ENCODE assay signal across 22 cellular contexts in genomic region chr1:32896451-32896850, GRCh38. TPM values are rescaled to one million over a fixed set of nuclear protein-coding genes. Genes with fewer than 3 reads are reported as not detected.
DNase-seq lines count a peak whose midpoint lies in the region; ATAC-seq, FAIRE-seq and TF ChIP-seq lines count a peak whose summit lies in the region.
"Had no signal": no experiment of that assay in that cellular context is flagged by ENCODE, and none has a peak within 500 bp of the region (broad histone marks: within the 10 kb centered on the region; RNA-seq: fewer than 3 reads in every experiment).

No MANE protein-coding gene starts in this region.

- H3K4me3 Mint-ChIP-seq in nephron, result peak overlapping the region in 1 of 3 experiments; percentile 32
- H3K4me3 Mint-ChIP-seq in CD8-positive, alpha-beta memory T cell, result no peak overlapping the region
- no peak overlapping the region for H3K4me3 Mint-ChIP-seq in glutamatergic neuron (ENCODE audit: unreplicated experiment)

- peaks cover 14% of the 10 kb centered on the region for H3K4me1 Mint-ChIP-seq in nephron
- peaks cover 11 to 18% (median 14%) of the 10 kb centered on the region in 3 donors for H3K4me1 Mint-ChIP-seq in CD8-positive, alpha-beta memory T cell
- peaks cover 8% of the 10 kb centered on the region for H3K4me1 Mint-ChIP-seq in glutamatergic neuron (ENCODE audit: low read depth, unreplicated experiment)

- CTCF ChIA-PET in CD8-positive, alpha-beta memory T cell (lab: Charles Lee), result interaction anchor here (0.9 kb wide), 1 partner anchor 21 kb away, joined by 3 read pairs; no protein-coding TSS in a partner anchor

- H3K4me1 ChIP-seq in upper lobe of right lung, result peaks cover 10% of the 10 kb centered on the region
- H3K4me1 ChIP-seq in suprapubic skin, result peaks cover 29% of the 10 kb centered on the region
- peaks cover 7% of the 10 kb centered on the region for H3K4me1 ChIP-seq in CD8-positive, alpha-beta memory T cell (ENCODE audit: insufficient read depth, low read length)

- no peak for TF ChIP-seq CTCF in bronchial epithelial cell (IDR thresholded peaks at IDR 0.05; ENCODE audit: insufficient read depth, low read length, severe bottlenecking)
- TF ChIP-seq CTCF in nephron (IDR thresholded peaks at IDR 0.05; ENCODE audit: unreplicated experiment in 3 of 3), result no peak
- TF ChIP-seq CTCF in upper lobe of right lung (IDR thresholded peaks at IDR 0.05), result no peak
- no peak for TF ChIP-seq CTCF in suprapubic skin (IDR thresholded peaks at IDR 0.05)
- no peak for TF ChIP-seq CTCF in glutamatergic neuron (IDR thresholded peaks at IDR 0.05; ENCODE audit: partially characterized antibody, unreplicated experiment)

- peaks cover 54% of the 10 kb centered on the region for H3K27me3 Mint-ChIP-seq in nephron (ENCODE audit: low read depth)
- peaks cover 44 to 66% of the 10 kb centered on the region in 2 donors for H3K27me3 Mint-ChIP-seq in CD8-positive, alpha-beta memory T cell
- peaks cover 10% of the 10 kb centered on the region for H3K27me3 Mint-ChIP-seq in glutamatergic neuron (ENCODE audit: unreplicated experiment)

- ATAC-seq in upper lobe of right lung, result no peak
- ATAC-seq: A549 had no signal

- H3K4me3 ChIP-seq in H7 (ENCODE audit: insufficient read depth, low read depth, low read length), result no peak overlapping the region
- no peak overlapping the region for H3K4me3 ChIP-seq in bronchial epithelial cell (ENCODE audit: low read depth, low read length)
- no peak overlapping the region for H3K4me3 ChIP-seq in upper lobe of right lung
- no peak overlapping the region for H3K4me3 ChIP-seq in suprapubic skin
- no peak overlapping the region for H3K4me3 ChIP-seq in CD8-positive, alpha-beta memory T cell (ENCODE audit: low read length)
- H3K4me3 ChIP-seq: A549 had no signal

- H3K27ac Mint-ChIP-seq in nephron, result peak overlapping the region in 2 of 3 experiments; percentile 16 to 63
- peak overlapping the region in 1 of 8 donors; percentile 87 for H3K27ac Mint-ChIP-seq in CD8-positive, alpha-beta memory T cell
- no peak overlapping the region for H3K27ac Mint-ChIP-seq in glutamatergic neuron (ENCODE audit: unreplicated experiment)
- H3K27ac Mint-ChIP-seq: B cell had no signal

- no peaks in the 10 kb centered on the region for H3K9me3 Mint-ChIP-seq in nephron
- H3K9me3 Mint-ChIP-seq in CD8-positive, alpha-beta memory T cell, result peaks cover 0 to 2% (median 0%) of the 10 kb centered on the region in 5 donors
- peaks cover 8% of the 10 kb centered on the region for H3K9me3 Mint-ChIP-seq in glutamatergic neuron (ENCODE audit: unreplicated experiment)

- H3K36me3 ChIP-seq in H7 (replicated peaks; ENCODE audit: control insufficient read depth, insufficient read depth, low read length), result no peaks in the 10 kb centered on the region
- H3K36me3 ChIP-seq in bronchial epithelial cell (ENCODE audit: control insufficient read depth, insufficient read depth, low read length), result peaks cover 7% of the 10 kb centered on the region
- H3K36me3 ChIP-seq in upper lobe of right lung, result no peaks in the 10 kb centered on the region
- no peaks in the 10 kb centered on the region for H3K36me3 ChIP-seq in suprapubic skin
- H3K36me3 ChIP-seq in CD8-positive, alpha-beta memory T cell (ENCODE audit: insufficient read depth, low read length), result no peaks in the 10 kb centered on the region

- no peaks in the 10 kb centered on the region for H3K36me3 Mint-ChIP-seq in nephron (ENCODE audit: low read depth)
- no peaks in the 10 kb centered on the region for H3K36me3 Mint-ChIP-seq in CD8-positive, alpha-beta memory T cell
- H3K36me3 Mint-ChIP-seq in glutamatergic neuron (ENCODE audit: unreplicated experiment), result no peaks in the 10 kb centered on the region

- H3K27ac ChIP-seq in upper lobe of right lung (no peak overlapping the region), suprapubic skin (no peak overlapping the region)
- no peak overlapping the region for H3K27ac ChIP-seq in CD8-positive, alpha-beta memory T cell (ENCODE audit: low read depth, low read length)
- H3K27ac ChIP-seq: A549, KMS-11 had no signal

- 73% methylated on average over 5 of the region's 5 CpGs for WGBS in suprapubic skin

- TF ChIP-seq POLR2A in suprapubic skin (IDR thresholded peaks at IDR 0.05), result no peak

- DNase-seq in H7, result peak; percentile 23
- DNase-seq in bronchial epithelial cell (ENCODE audit: low read depth), result no peak
- DNase-seq in upper lobe of right lung, result peak; percentile 25
- DNase-seq in suprapubic skin (ENCODE audit: low spot score in 2 of 2), result no peak
- no peak for DNase-seq in CD8-positive, alpha-beta memory T cell
- no peak for DNase-seq in glutamatergic neuron
- DNase-seq: EL, GF-D8, GOT3, IMR-90, MV-4-11, NCI-H1694, NCI-H2081 treated with DMSO at 0.1 percent for 48 hours, NCI-H2171 treated with DMSO at 0.1 percent for 48 hours, NCI-H526, OCI-M1, SHP77 had no signal

- H3K9me3 ChIP-seq in upper lobe of right lung (no peaks in the 10 kb centered on the region), suprapubic skin (no peaks in the 10 kb centered on the region)
- H3K9me3 ChIP-seq in CD8-positive, alpha-beta memory T cell (ENCODE audit: low read length), result no peaks in the 10 kb centered on the region
- H3K9me3 ChIP-seq: A549 had no signal

- H3K27me3 ChIP-seq in H7 (ENCODE audit: control insufficient read depth, insufficient read depth, low read length) (peaks cover 65% of the 10 kb centered on the region), bronchial epithelial cell (ENCODE audit: control insufficient read depth, insufficient read depth, low read length) (peaks cover 2% of the 10 kb centered on the region), upper lobe of right lung (peaks cover 19% of the 10 kb centered on the region), suprapubic skin (peaks cover 15% of the 10 kb centered on the region)
- peaks cover 45% of the 10 kb centered on the region for H3K27me3 ChIP-seq in CD8-positive, alpha-beta memory T cell (ENCODE audit: insufficient read depth, low read length, poor library complexity, severe bottlenecking)

- POLR2A ChIA-PET in CD8-positive, alpha-beta memory T cell (lab: Charles Lee), result no interaction called here

- intact Hi-C loops in upper lobe of right lung (cut with DNase I), result no loop called here

- no peak for TF ChIP-seq EP300 in suprapubic skin (IDR thresholded peaks at IDR 0.05)

- FAIRE-seq in bronchial epithelial cell (lab: Jason Lieb, UNC), result peak; percentile 23
- FAIRE-seq: A549, GM19239 had no signal

RNA-seq across cellular contexts. Expression of gene TMEM54, which starts 4.7 kb away (rescaled TPM):
- total RNA-seq in H7 (2014; rRNA removed; shearing (Covaris generic)), result 5.4 and 9.8 TPM in 2 replicates
- total RNA-seq in bronchial epithelial cell, result 112 and 167 TPM in 2 replicates
- 41.9 TPM for total RNA-seq in upper lobe of right lung
- total RNA-seq in suprapubic skin, result 100 to 1,000 TPM in 3 of 4 donors, 10 to 100 TPM in 1; 61.9 to 283 (median 228) TPM
- 1 to 10 TPM; 2.5 to 2.6 TPM for total RNA-seq in CD8-positive, alpha-beta memory T cell
- not detected for polyA plus RNA-seq in CD8-positive, alpha-beta memory T cell
- total RNA-seq in glutamatergic neuron (ENCODE audit: unreplicated experiment), result 9.9 TPM
- total RNA-seq: B cell had no signal

RNA-seq across cellular contexts. Expression of gene HPCA, which starts 10.2 kb away (rescaled TPM):
- 0.89 and 2.6 TPM in 2 replicates for total RNA-seq in H7 (2014; rRNA removed; shearing (Covaris generic))
- total RNA-seq in bronchial epithelial cell (not detected in 2 replicates), upper lobe of right lung (not detected), suprapubic skin (not detected), glutamatergic neuron (ENCODE audit: unreplicated experiment) (156 TPM)
- total RNA-seq in CD8-positive, alpha-beta memory T cell, result not detected
- polyA plus RNA-seq in CD8-positive, alpha-beta memory T cell, result not detected
- total RNA-seq: B cell, IMR-90 had no signal

RNA-seq across cellular contexts. Expression of gene FNDC5, which starts 25.7 kb away (rescaled TPM):
- total RNA-seq in H7 (2014; rRNA removed; shearing (Covaris generic)), result 0.63 and 4.4 TPM in 2 replicates
- total RNA-seq in bronchial epithelial cell (not detected in 2 replicates), upper lobe of right lung (1.5 TPM), suprapubic skin (1 to 10 TPM in 2 of 4 donors, under 1 TPM in 1, not detected in 1; 0.48 to 3.0 (median 1.6) TPM), glutamatergic neuron (ENCODE audit: unreplicated experiment) (743 TPM)
- not detected for total RNA-seq in CD8-positive, alpha-beta memory T cell
- 0.77 TPM for polyA plus RNA-seq in CD8-positive, alpha-beta memory T cell

Comparison
In these comparisons a context has a peak if more than half of its experiments do, and no peak if none do; other contexts are left out.
1. DNase-seq: peak in H7 (single experiment) and upper lobe of right lung (single experiment); none in bronchial epithelial cell (single experiment), suprapubic skin (0 of 2), CD8-positive, alpha-beta memory T cell (0 of 5) and glutamatergic neuron (single experiment).
2. RNA of gene HPCA, which starts 10.2 kb away (total RNA-seq): 156 TPM in glutamatergic neuron (single experiment); 0.89 to 2.6 TPM in H7, not detected in upper lobe of right lung (single experiment), not detected in CD8-positive, alpha-beta memory T cell, not detected in bronchial epithelial cell and not detected in suprapubic skin; every median in the first group is over 10 times any median in the second.
3. RNA of gene FNDC5, which starts 25.7 kb away (total RNA-seq): 743 TPM in glutamatergic neuron (single experiment); 0.63 to 4.4 TPM in H7, 0.48 to 3.0 TPM in suprapubic skin, 1.5 TPM in upper lobe of right lung (single experiment), not detected in bronchial epithelial cell and not detected in CD8-positive, alpha-beta memory T cell; every median in the first group is over 100 times any median in the second.